In genomic region chr6:95081949-95082348, GRCh38 we compare ENCODE assay signal across 1 cellular context.
TF ChIP-seq lines count a peak whose summit lies in the region.

No MANE protein-coding gene starts in this region.

TF ChIP-seq in K562, 482 proteins besides CTCF, POLR2A, EP300 and RAD21 (continued from another document):
- TF ChIP-seq PREB (CRISPR knock-in tag; IDR thresholded peaks at IDR 0.05): no peak
- no peak for TF ChIP-seq E4F1 (CRISPR knock-in tag; IDR thresholded peaks at IDR 0.05; ENCODE audit: borderline replicate concordance)
- TF ChIP-seq ZBTB9 (CRISPR knock-in tag; IDR thresholded peaks at IDR 0.05): no peak
- no peak for TF ChIP-seq IFI16 (CRISPR knock-in tag; IDR thresholded peaks at IDR 0.05)
- no peak for TF ChIP-seq NONO (IDR thresholded peaks at IDR 0.05; ENCODE audit: low read depth in 2 of 2, low read length in 1 of 2)
- TF ChIP-seq NFRKB (IDR thresholded peaks at IDR 0.05; ENCODE audit: low read depth): no peak
- no peak for TF ChIP-seq PURB (CRISPR knock-in tag; IDR thresholded peaks at IDR 0.05; ENCODE audit: low read depth)
- TF ChIP-seq MNT (conservative IDR thresholded peaks at IDR 0.05): no peak
- TF ChIP-seq PRPF4 (IDR thresholded peaks at IDR 0.05; ENCODE audit: insufficient read depth, low read depth, low read length, poor library complexity, severe bottlenecking): no peak
- TF ChIP-seq MAFG (tag; conservative IDR thresholded peaks at IDR 0.05): 0 out of 2 replicates have a peak, but pooled peaks have one; percentile 11
- no peak for TF ChIP-seq NR2C1 (IDR thresholded peaks at IDR 0.05)
- TF ChIP-seq NR2C1 (tag; IDR thresholded peaks at IDR 0.05): no peak
- TF ChIP-seq BRCA1 (IDR thresholded peaks at IDR 0.05): no peak
- no peak for TF ChIP-seq BRCA1 (CRISPR knock-in tag; IDR thresholded peaks at IDR 0.05)
- TF ChIP-seq HNRNPK (IDR thresholded peaks at IDR 0.05; ENCODE audit: low read depth, low read length, poor library complexity, severe bottlenecking): no peak
- peak; percentile 42; the same call in 1 of the 2 replicates for TF ChIP-seq C11orf30 (IDR thresholded peaks at IDR 0.05; ENCODE audit: low read depth)
- no peak for TF ChIP-seq MBD2 (IDR thresholded peaks at IDR 0.05; ENCODE audit: borderline replicate concordance, low read depth)
- TF ChIP-seq ILF3 (IDR thresholded peaks at IDR 0.05; ENCODE audit: borderline replicate concordance): no peak
- TF ChIP-seq OTX1 (CRISPR knock-in tag; IDR thresholded peaks at IDR 0.05): no peak
- no peak for TF ChIP-seq SMARCA5 (IDR thresholded peaks at IDR 0.05)
- no peak for TF ChIP-seq HMG20A (CRISPR knock-in tag; conservative IDR thresholded peaks at IDR 0.05)
- TF ChIP-seq THRA (IDR thresholded peaks at IDR 0.05): no peak
- no peak for TF ChIP-seq ZNF586 (CRISPR knock-in tag; conservative IDR thresholded peaks at IDR 0.05)
- TF ChIP-seq ZNF57 (CRISPR knock-in tag; IDR thresholded peaks at IDR 0.05): no peak
- TF ChIP-seq ZNF316 (IDR thresholded peaks at IDR 0.05): peak; percentile 58
- TF ChIP-seq KAT2B (IDR thresholded peaks at IDR 0.05; ENCODE audit: low read depth, low read length): no peak
- no peak for TF ChIP-seq PYGO2 (tag; IDR thresholded peaks at IDR 0.05)
- no peak for TF ChIP-seq HDAC2 (IDR thresholded peaks at IDR 0.05)
- TF ChIP-seq ZNF277 (CRISPR knock-in tag; IDR thresholded peaks at IDR 0.05; ENCODE audit: borderline replicate concordance): no peak
- no peak for TF ChIP-seq SMARCE1 (IDR thresholded peaks at IDR 0.05)
